22 cellular contexts compared by ENCODE assay signal in genomic region chr9:38277601-38278200, GRCh38.
DNase-seq lines count a peak whose midpoint lies in the region; ATAC-seq, FAIRE-seq and TF ChIP-seq lines count a peak whose summit lies in the region.
"Had no signal": no experiment of that assay in that cellular context is flagged by ENCODE, and none has a peak within 500 bp of the region (broad histone marks: within the 10 kb centered on the region; RNA-seq: fewer than 3 reads in every experiment).

No MANE protein-coding gene starts in this region.

- no peak overlapping the region for H3K4ac ChIP-seq in H1 (replicated peaks; ENCODE audit: insufficient read length, low read depth, low read length)

- H3K27me3 ChIP-seq in GM23338 (ENCODE audit: insufficient read depth) (no peaks in the 10 kb centered on the region), H1 (replicated peaks in 1 of 4; ENCODE audit: control insufficient read depth in 3 of 4, extremely low read depth in 1 of 4, insufficient read depth in 3 of 4, low read length in 3 of 4) (peaks cover 0 to 2% (median 0%) of the 10 kb centered on the region in 4 experiments; a peak in 2 of 7 replicates)
- H3K27me3 ChIP-seq: left lung, SJCRH30, upper lobe of left lung had no signal

- H3K79me1 ChIP-seq in H1 (ENCODE audit: low read depth, low read length): no peaks in the 10 kb centered on the region

- H4K5ac ChIP-seq in H1 (ENCODE audit: insufficient read length, low read depth, low read length): no peak overlapping the region

- no peak; the same call in 1 of the 3 replicates for ATAC-seq in GM23338
- ATAC-seq: activated T-cell treated with anti-CD3 and anti-CD28 coated beads, Interleukin-2, amount 50 U/mL, for 4 hours; left lung; stimulated activated naive CD8-positive, alpha-beta T cell treated with anti-CD3 and anti-CD28 coated beads, Interleukin-15, amount 100 ng/mL, for 72 hours had no signal

- no peaks in the 10 kb centered on the region; the same call in 1 of the 2 replicates for H3K23me2 ChIP-seq in H1 (ENCODE audit: low read depth, low read length)

- TF ChIP-seq CTCF in GM23338 (conservative IDR thresholded peaks at IDR 0.05; ENCODE audit: low read depth in 2 of 2): no peak
- no peak for TF ChIP-seq CTCF in H1 (IDR thresholded peaks at IDR 0.05; ENCODE audit: control extremely low read depth in 1 of 3, insufficient read depth in 1 of 3, low read depth in 1 of 3, low read length in 3 of 3)
- TF ChIP-seq CTCF in osteocyte (IDR thresholded peaks at IDR 0.05): no peak

- H3K36me3 ChIP-seq in GM23338 (ENCODE audit: insufficient read depth): no peaks in the 10 kb centered on the region
- no peaks in the 10 kb centered on the region for H3K36me3 ChIP-seq in H1 (ENCODE audit: control insufficient read depth in 2 of 4, insufficient read depth in 4 of 4, low read length in 3 of 4)
- H3K36me3 ChIP-seq: left lung, neural progenitor cell, SJCRH30, upper lobe of left lung had no signal

- H3K4me3 ChIP-seq in GM23338: no peak overlapping the region
- H3K4me3 ChIP-seq in H1 (ENCODE audit: extremely low read depth in 1 of 4, insufficient read depth in 2 of 4, low read depth in 3 of 4, low read length in 4 of 4): no peak overlapping the region
- H3K4me3 ChIP-seq: left lung, neural progenitor cell, SJCRH30, upper lobe of left lung had no signal

- POLR2A ChIA-PET in H1 (lab: Charles Lee; ENCODE audit: partially characterized antibody): no interaction called here

- DNase-seq in GM23338 (ENCODE audit: low spot score) (peak; percentile 24), NCI-H510A (lab: John Stamatoyannopoulos, UW) (peak; percentile 48), H1 (ENCODE audit: low read depth in 1 of 2, low spot score in 2 of 2) (no peak), osteocyte (ENCODE audit: extremely low spot score, unreplicated experiment) (peak; percentile 27), HPDE6-E6E7 (ENCODE audit: extremely low spot score) (no peak)
- no peak for DNase-seq in central memory CD4-positive, alpha-beta T cell
- no peak for DNase-seq in activated T-helper 1 cell treated with anti-CD3 and anti-CD28 coated beads, Interleukin-12 subunit alpha, Interleukin-12 subunit beta, Interleukin-2, Interleukin-4 antibody, amounts not matched to agents 30 ng/mL and 10 ng/mL and 1 ng/mL, durations not matched to agents 14 hours and 24 hours and 36 hours (ENCODE audit: low spot score)
- DNase-seq: activated CD4-positive, alpha-beta memory T cell treated with anti-CD3 and anti-CD28 coated beads, Interleukin-2, amount 10 ng/mL, durations not matched to agents 7 days and 5 days; activated T-cell treated with anti-CD3 and anti-CD28 coated beads, Interleukin-2, amount 50 U/mL, for 4 hours; aorta; effector memory CD4-positive, alpha-beta T cell; HCEC 1CT; left lung; NCI-H146; SJCRH30; stimulated activated CD4-positive, alpha-beta T cell treated with anti-CD3 and anti-CD28 coated beads, Interleukin-4, amount 100 ng/mL, for 24 hours; stimulated activated naive CD8-positive, alpha-beta T cell treated with anti-CD3 and anti-CD28 coated beads, Interleukin-15, amount 100 ng/mL, for 72 hours; T-helper 2 cell; upper lobe of left lung had no signal

- FAIRE-seq in H1 (lab: Jason Lieb, UNC): no peak
- FAIRE-seq: small intestine had no signal

- TF ChIP-seq RAD21 in H1 (IDR thresholded peaks at IDR 0.05 in 1 of 2, conservative IDR thresholded peaks at IDR 0.05 in 1 of 2; ENCODE audit: low read depth in 2 of 2, low read length in 2 of 2): no peak

- no peak overlapping the region for H3K27ac Mint-ChIP-seq in GM23338
- H3K27ac Mint-ChIP-seq in osteocyte (ENCODE audit: unreplicated experiment): no peak overlapping the region
- H3K27ac Mint-ChIP-seq in activated T-helper 1 cell treated with anti-CD3 and anti-CD28 coated beads, Interleukin-12 subunit alpha, Interleukin-12 subunit beta, Interleukin-2, Interleukin-4 antibody, amounts not matched to agents 30 ng/mL and 10 ng/mL and 1 ng/mL, durations not matched to agents 14 hours and 24 hours and 36 hours: no peak overlapping the region
- H3K27ac Mint-ChIP-seq: activated naive CD4-positive, alpha-beta T cell treated with anti-CD3 and anti-CD28 coated beads, Interleukin-2, amount 50 U/mL, for 24 hours; stimulated activated naive CD8-positive, alpha-beta T cell treated with anti-CD3 and anti-CD28 coated beads, Interleukin-15, amount 100 ng/mL, for 72 hours had no signal

- H3K4me1 Mint-ChIP-seq in GM23338: peaks cover 13% of the 10 kb centered on the region
- peaks cover 13% of the 10 kb centered on the region for H3K4me1 Mint-ChIP-seq in osteocyte (ENCODE audit: unreplicated experiment)
- peaks cover 5% of the 10 kb centered on the region for H3K4me1 Mint-ChIP-seq in activated T-helper 1 cell treated with anti-CD3 and anti-CD28 coated beads, Interleukin-12 subunit alpha, Interleukin-12 subunit beta, Interleukin-2, Interleukin-4 antibody, amounts not matched to agents 30 ng/mL and 10 ng/mL and 1 ng/mL, durations not matched to agents 14 hours and 24 hours and 36 hours (ENCODE audit: low read depth)

- H2AFZ ChIP-seq in GM23338 (peak overlapping the region; percentile 38), H1 (ENCODE audit: low read length) (0 out of 2 replicates have a peak overlapping the region, but pooled peaks have one; percentile 27)
- H2AFZ ChIP-seq: neural progenitor cell had no signal

- no peaks in the 10 kb centered on the region for H3F3A ChIP-seq in GM23338 (replicated peaks; ENCODE audit: low read depth)

- H3K4me2 ChIP-seq in GM23338 (no peak overlapping the region), H1 (ENCODE audit: insufficient read depth in 1 of 2, low read depth in 2 of 2, low read length in 2 of 2) (no peak overlapping the region; a peak in 1 of 4 replicates)
- H3K4me2 ChIP-seq: neural progenitor cell had no signal

- H2BK15ac ChIP-seq in H1 (ENCODE audit: low read length): no peak overlapping the region

- no peaks in the 10 kb centered on the region for H4K20me1 ChIP-seq in GM23338 (replicated peaks; ENCODE audit: insufficient read depth)
- H4K20me1 ChIP-seq in H1 (replicated peaks in 1 of 2; ENCODE audit: control insufficient read depth in 1 of 2, insufficient read depth in 2 of 2, low read length in 2 of 2): no peaks in the 10 kb centered on the region

- H3K56ac ChIP-seq in H1 (replicated peaks; ENCODE audit: insufficient read length, low read depth, low read length): no peak overlapping the region

- no peak overlapping the region for H2BK120ac ChIP-seq in H1 (replicated peaks; ENCODE audit: low read depth, low read length)

- H3K4me3 Mint-ChIP-seq in GM23338 (no peak overlapping the region), osteocyte (ENCODE audit: unreplicated experiment) (no peak overlapping the region)
- H3K4me3 Mint-ChIP-seq in activated T-helper 1 cell treated with anti-CD3 and anti-CD28 coated beads, Interleukin-12 subunit alpha, Interleukin-12 subunit beta, Interleukin-2, Interleukin-4 antibody, amounts not matched to agents 30 ng/mL and 10 ng/mL and 1 ng/mL, durations not matched to agents 14 hours and 24 hours and 36 hours: no peak overlapping the region
- H3K4me3 Mint-ChIP-seq: activated CD4-positive, alpha-beta memory T cell treated with anti-CD3 and anti-CD28 coated beads, Interleukin-2, amount 10 ng/mL, durations not matched to agents 7 days and 5 days; activated naive CD4-positive, alpha-beta T cell treated with anti-CD3 and anti-CD28 coated beads, Interleukin-2, amount 50 U/mL, for 24 hours; activated T-cell treated with anti-CD3 and anti-CD28 coated beads, Interleukin-2, amount 50 U/mL, for 4 hours; neural progenitor cell; stimulated activated naive CD8-positive, alpha-beta T cell treated with anti-CD3 and anti-CD28 coated beads, Interleukin-15, amount 100 ng/mL, for 72 hours had no signal

- CTCF ChIA-PET in H1 (lab: Charles Lee; ENCODE audit: partially characterized antibody): interaction anchor here (0.9 to 1.5 kb wide), 3 partner anchors 13 to 260 kb away, joined by 3 to 10 read pairs (median 4); no protein-coding TSS in a partner anchor

- 90% methylated on average over 5 of the region's 8 CpGs; no CpG with 5 or more reads in 1 of the 2 experiments for WGBS in H1 (ENCODE audit: extremely low coverage in 1 of 2, insufficient coverage in 1 of 2, insufficient read length in 1 of 2, insufficient replicate concordance in 2 of 2, low coverage in 1 of 2, low lambda C conversion rate in 2 of 2, missing lambda C conversion rate in 1 of 2), 2 experiments

- H3K79me2 ChIP-seq in GM23338 (replicated peaks; ENCODE audit: insufficient read depth): no peaks in the 10 kb centered on the region
- H3K79me2 ChIP-seq in H1 (ENCODE audit: control insufficient read depth in 1 of 2, insufficient read depth in 2 of 2, low read length in 2 of 2): no peaks in the 10 kb centered on the region

- H3K36me3 Mint-ChIP-seq in GM23338 (ENCODE audit: low read depth) (no peaks in the 10 kb centered on the region), osteocyte (ENCODE audit: unreplicated experiment) (no peaks in the 10 kb centered on the region)
- no peaks in the 10 kb centered on the region for H3K36me3 Mint-ChIP-seq in activated T-helper 1 cell treated with anti-CD3 and anti-CD28 coated beads, Interleukin-12 subunit alpha, Interleukin-12 subunit beta, Interleukin-2, Interleukin-4 antibody, amounts not matched to agents 30 ng/mL and 10 ng/mL and 1 ng/mL, durations not matched to agents 14 hours and 24 hours and 36 hours (ENCODE audit: low read depth)
- H3K36me3 Mint-ChIP-seq: activated naive CD4-positive, alpha-beta T cell treated with anti-CD3 and anti-CD28 coated beads, Interleukin-2, amount 50 U/mL, for 24 hours; neural progenitor cell had no signal

- H3K27me3 Mint-ChIP-seq in GM23338 (ENCODE audit: insufficient read depth, low read depth, poor library complexity): peaks cover 4% of the 10 kb centered on the region
- peaks cover 49% of the 10 kb centered on the region for H3K27me3 Mint-ChIP-seq in osteocyte (ENCODE audit: unreplicated experiment)
- H3K27me3 Mint-ChIP-seq in activated T-helper 1 cell treated with anti-CD3 and anti-CD28 coated beads, Interleukin-12 subunit alpha, Interleukin-12 subunit beta, Interleukin-2, Interleukin-4 antibody, amounts not matched to agents 30 ng/mL and 10 ng/mL and 1 ng/mL, durations not matched to agents 14 hours and 24 hours and 36 hours (ENCODE audit: insufficient read depth): peaks cover 4% of the 10 kb centered on the region
- H3K27me3 Mint-ChIP-seq: activated CD4-positive, alpha-beta memory T cell treated with anti-CD3 and anti-CD28 coated beads, Interleukin-2, amount 10 ng/mL, durations not matched to agents 7 days and 5 days; activated naive CD4-positive, alpha-beta T cell treated with anti-CD3 and anti-CD28 coated beads, Interleukin-2, amount 50 U/mL, for 24 hours had no signal

- no peak overlapping the region for H3K9ac ChIP-seq in H1 (replicated peaks in 1 of 4; ENCODE audit: extremely low read depth in 1 of 4, low read depth in 3 of 4, low read length in 3 of 4)
- H3K9ac ChIP-seq: neural progenitor cell had no signal

- no peak overlapping the region for H2BK12ac ChIP-seq in H1 (ENCODE audit: low read depth, low read length)

- no peak for TF ChIP-seq EP300 in H1 (IDR thresholded peaks at IDR 0.05; ENCODE audit: borderline replicate concordance in 1 of 2, low read depth in 2 of 2, low read length in 2 of 2)

- H3K9me3 Mint-ChIP-seq in GM23338: no peaks in the 10 kb centered on the region
- H3K9me3 Mint-ChIP-seq in osteocyte (ENCODE audit: unreplicated experiment): no peaks in the 10 kb centered on the region
- no peaks in the 10 kb centered on the region for H3K9me3 Mint-ChIP-seq in activated T-helper 1 cell treated with anti-CD3 and anti-CD28 coated beads, Interleukin-12 subunit alpha, Interleukin-12 subunit beta, Interleukin-2, Interleukin-4 antibody, amounts not matched to agents 30 ng/mL and 10 ng/mL and 1 ng/mL, durations not matched to agents 14 hours and 24 hours and 36 hours
- H3K9me3 Mint-ChIP-seq: activated CD4-positive, alpha-beta memory T cell treated with anti-CD3 and anti-CD28 coated beads, Interleukin-2, amount 10 ng/mL, durations not matched to agents 7 days and 5 days; activated naive CD4-positive, alpha-beta T cell treated with anti-CD3 and anti-CD28 coated beads, Interleukin-2, amount 50 U/mL, for 24 hours; activated T-cell treated with anti-CD3 and anti-CD28 coated beads, Interleukin-2, amount 50 U/mL, for 4 hours; neural progenitor cell; stimulated activated naive CD8-positive, alpha-beta T cell treated with anti-CD3 and anti-CD28 coated beads, Interleukin-15, amount 100 ng/mL, for 72 hours had no signal

- no peak overlapping the region for H2AK5ac ChIP-seq in H1 (ENCODE audit: low read depth, low read length)

- H3K4me1 ChIP-seq in GM23338 (ENCODE audit: insufficient read depth): no peaks in the 10 kb centered on the region; the same call in 1 of the 2 replicates
- H3K4me1 ChIP-seq in H1 (replicated peaks in 1 of 4; ENCODE audit: control insufficient read depth in 3 of 4, insufficient read depth in 4 of 4, low read length in 3 of 4): peaks cover 0 to 8% (median 2%) of the 10 kb centered on the region in 4 experiments; a peak in 2 of 7 replicates
- H3K4me1 ChIP-seq: left lung, neural progenitor cell, SJCRH30, upper lobe of left lung had no signal

- H4K91ac ChIP-seq in H1 (replicated peaks; ENCODE audit: insufficient read length, low read length): no peak overlapping the region

- H3K18ac ChIP-seq in H1 (ENCODE audit: extremely low read depth, low read length): no peak overlapping the region

- TF ChIP-seq POLR2A in H1 (IDR thresholded peaks at IDR 0.05; ENCODE audit: control extremely low read depth in 1 of 2, low read depth in 2 of 2, low read length in 2 of 2): no peak

- H2BK5ac ChIP-seq in H1 (ENCODE audit: low read depth, low read length): no peak overlapping the region

- no peak overlapping the region for H3K27ac ChIP-seq in GM23338 (ENCODE audit: low read depth)
- H3K27ac ChIP-seq in H1 (ENCODE audit: low read depth, low read length): no peak overlapping the region
- H3K27ac ChIP-seq: left lung, neural progenitor cell, SJCRH30, upper lobe of left lung had no signal

- no peak overlapping the region for H2BK20ac ChIP-seq in H1 (ENCODE audit: low read length)

- intact Hi-C loops in activated T-helper 1 cell treated with anti-CD3 and anti-CD28 coated beads, Interleukin-12 subunit alpha, Interleukin-12 subunit beta, Interleukin-2, Interleukin-4 antibody, amounts not matched to agents 30 ng/mL and 10 ng/mL and 1 ng/mL, durations not matched to agents 14 hours and 24 hours and 36 hours (cut with micrococcal nuclease): no loop called here

- H4K8ac ChIP-seq in H1 (ENCODE audit: extremely low read depth, insufficient read depth, low read length): no peak overlapping the region

- H3K23ac ChIP-seq in H1 (ENCODE audit: insufficient read length): no peak overlapping the region

- H3K9me2 ChIP-seq in GM23338 (ENCODE audit: insufficient read depth): no peaks in the 10 kb centered on the region

- H3K14ac ChIP-seq in H1 (ENCODE audit: insufficient read length): no peak overlapping the region

- H3K9me3 ChIP-seq in H1 (ENCODE audit: insufficient read depth in 2 of 2, low read depth in 1 of 2, low read length in 1 of 2): no peaks in the 10 kb centered on the region
- H3K9me3 ChIP-seq: left lung, SJCRH30, upper lobe of left lung had no signal

Comparison
In these comparisons a context has a peak if more than half of its experiments do, and no peak if none do; other contexts are left out.
1. DNase-seq: peak in GM23338 (single experiment), NCI-H510A (single experiment) and osteocyte (single experiment); none in H1 (0 of 2), central memory CD4-positive, alpha-beta T cell (single experiment), HPDE6-E6E7 (single experiment) and activated T-helper 1 cell treated with anti-CD3 and anti-CD28 coated beads, Interleukin-12 subunit alpha, Interleukin-12 subunit beta, Interleukin-2, Interleukin-4 antibody, amounts not matched to agents 30 ng/mL and 10 ng/mL and 1 ng/mL, durations not matched to agents 14 hours and 24 hours and 36 hours (single experiment).